Comparison of ENCODE assay signal across 8 cellular contexts in the genomic region with DNA sequence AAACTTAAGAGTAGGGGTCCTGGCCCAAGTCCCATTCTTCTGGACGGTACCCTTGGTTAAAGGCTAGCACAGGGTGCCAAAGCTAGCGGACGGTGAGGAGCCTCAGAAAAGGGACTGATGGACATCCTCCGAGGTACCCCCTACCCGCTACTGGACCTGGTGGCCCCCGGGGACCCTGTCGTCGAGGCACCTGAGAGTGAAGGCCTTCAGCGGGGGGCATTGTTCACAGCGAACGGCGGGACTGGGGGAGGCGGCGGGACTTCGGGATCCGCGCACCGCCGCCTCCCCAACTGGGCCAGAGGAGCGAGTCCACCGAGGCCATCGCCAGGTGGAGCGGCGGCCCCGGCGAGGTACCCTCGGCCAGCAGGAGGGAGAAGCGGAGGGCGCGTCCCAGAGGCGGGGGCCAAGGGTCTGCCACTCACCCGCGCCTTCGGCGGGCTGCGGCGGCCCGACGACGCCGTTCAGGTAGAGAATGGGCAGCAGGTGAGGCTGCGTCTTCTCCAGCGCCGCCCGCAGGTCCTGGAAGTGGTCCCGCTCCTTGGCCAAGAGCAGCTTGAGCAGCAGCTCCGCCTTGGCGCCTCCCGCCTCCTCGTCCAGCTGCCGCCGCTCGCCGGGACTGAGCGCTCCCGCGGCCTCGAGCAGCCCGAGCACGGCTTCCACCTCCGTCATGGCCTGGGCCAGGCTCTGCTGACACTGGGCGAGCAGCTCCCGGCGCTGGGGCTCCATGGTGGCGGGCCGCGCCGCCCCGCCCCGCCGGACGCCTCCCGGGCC. TPM values are rescaled to one million over a fixed set of nuclear protein-coding genes. Genes with fewer than 3 reads are reported as not detected.
DNase-seq lines count a peak whose midpoint lies in the region; ATAC-seq and TF ChIP-seq lines count a peak whose summit lies in the region.

No MANE protein-coding gene starts in this region.

- H3K36me3 Mint-ChIP-seq in activated CD8-positive, alpha-beta T cell treated with anti-CD3 and anti-CD28 coated beads for 36 hours (ENCODE audit: low read depth): no peaks in the 10 kb centered on the region
- peaks cover 0 to 4% (median 0%) of the 10 kb centered on the region in 3 donors for H3K36me3 Mint-ChIP-seq in naive thymus-derived CD8-positive, alpha-beta T cell

- H3K27me3 Mint-ChIP-seq in activated CD8-positive, alpha-beta T cell treated with anti-CD3 and anti-CD28 coated beads for 36 hours: peaks cover 39% of the 10 kb centered on the region
- peaks cover 26 to 75% (median 50%) of the 10 kb centered on the region in 5 donors for H3K27me3 Mint-ChIP-seq in naive thymus-derived CD8-positive, alpha-beta T cell

- 0 out of 2 replicates have a peak, but pooled peaks cover 1% of the 10 kb centered on the region for H3K36me3 ChIP-seq in BJ (ENCODE audit: control insufficient read depth, insufficient read depth, low read length)

- intact Hi-C loops in activated CD8-positive, alpha-beta T cell treated with anti-CD3 and anti-CD28 coated beads for 36 hours (cut with micrococcal nuclease): no loop called here

- H3K27ac Mint-ChIP-seq in activated CD8-positive, alpha-beta T cell treated with anti-CD3 and anti-CD28 coated beads for 36 hours: no peak overlapping the region
- no peak overlapping the region for H3K27ac Mint-ChIP-seq in naive thymus-derived CD8-positive, alpha-beta T cell

- no peaks in the 10 kb centered on the region for H3K9me3 Mint-ChIP-seq in activated CD8-positive, alpha-beta T cell treated with anti-CD3 and anti-CD28 coated beads for 36 hours
- H3K9me3 Mint-ChIP-seq in naive thymus-derived CD8-positive, alpha-beta T cell: peaks cover 0 to 2% (median 0%) of the 10 kb centered on the region in 9 donors

- TF ChIP-seq CTCF in BJ (IDR thresholded peaks at IDR 0.05; ENCODE audit: insufficient read depth, low read depth, low read length): no peak
- no peak for TF ChIP-seq CTCF in activated CD8-positive, alpha-beta T cell treated with anti-CD3 and anti-CD28 coated beads for 36 hours (IDR thresholded peaks at IDR 0.05)

- H3K4me1 Mint-ChIP-seq in activated CD8-positive, alpha-beta T cell treated with anti-CD3 and anti-CD28 coated beads for 36 hours (ENCODE audit: low read depth): peaks cover 12% of the 10 kb centered on the region
- peaks cover 4 to 15% (median 9%) of the 10 kb centered on the region in 4 donors for H3K4me1 Mint-ChIP-seq in naive thymus-derived CD8-positive, alpha-beta T cell

- peak overlapping the region; percentile 92 for H3K4me3 ChIP-seq in BJ (ENCODE audit: low read depth, low read length)

- POLR2A ChIA-PET in BJ (lab: Charles Lee): interaction anchor here (0.7 kb wide), 1 partner anchor 11 kb away, joined by 3 read pairs; no protein-coding TSS in a partner anchor
- POLR2A ChIA-PET in activated CD8-positive, alpha-beta T cell treated with anti-CD3 and anti-CD28 coated beads for 36 hours (lab: Charles Lee): no interaction called here
- POLR2A ChIA-PET in naive thymus-derived CD8-positive, alpha-beta T cell (lab: Charles Lee): no interaction called here

- ATAC-seq in GM19043 (IDR thresholded peaks at IDR 0.05; ENCODE audit: low read depth, unreplicated experiment): peak; percentile 42
- peak; percentile 58 for ATAC-seq in HG03520 (IDR thresholded peaks at IDR 0.05; ENCODE audit: unreplicated experiment)
- ATAC-seq in activated CD8-positive, alpha-beta T cell treated with anti-CD3 and anti-CD28 coated beads for 36 hours: peak; percentile 77
- ATAC-seq in naive thymus-derived CD8-positive, alpha-beta T cell: peak; percentile 49 to 52

- H3K4me3 Mint-ChIP-seq in activated CD8-positive, alpha-beta T cell treated with anti-CD3 and anti-CD28 coated beads for 36 hours: peak overlapping the region; percentile 41
- peak overlapping the region in 8 of 10 donors; percentile 29 to 83 (median 74) for H3K4me3 Mint-ChIP-seq in naive thymus-derived CD8-positive, alpha-beta T cell

- H3K27me3 ChIP-seq in BJ (ENCODE audit: control insufficient read depth, insufficient read depth, low read length): no peaks in the 10 kb centered on the region

- CTCF ChIA-PET in BJ (lab: Yijun Ruan, JAX): interaction anchor here (1.0 to 2.1 kb wide), 6 partner anchors 31 to 79 kb away, joined by 3 to 10 read pairs (median 4); no protein-coding TSS in a partner anchor
- CTCF ChIA-PET in activated CD8-positive, alpha-beta T cell treated with anti-CD3 and anti-CD28 coated beads for 36 hours (lab: Charles Lee): interaction anchor here (1.1 kb wide), 1 partner anchor 79 kb away, joined by 4 read pairs; no protein-coding TSS in a partner anchor

- DNase-seq in BJ (ENCODE audit: low read depth) (no peak), fibroblast of gingiva (ENCODE audit: low read depth) (peak; percentile 18), HuH-7 (ENCODE audit: low spot score) (no peak), NOMO-1 (lab: John Stamatoyannopoulos, UW; ENCODE audit: unreplicated experiment in 2 of 2) (no peak)
- DNase-seq in activated CD8-positive, alpha-beta T cell treated with anti-CD3 and anti-CD28 coated beads for 36 hours: peak; percentile 32
- peak in 1 of 10 donors; percentile 11 for DNase-seq in naive thymus-derived CD8-positive, alpha-beta T cell

RNA-seq across cellular contexts. Expression of a gene that starts 0.6 kb away (rescaled TPM):
- 13.4 and 21.9 TPM in 2 replicates for polyA plus RNA-seq in BJ (2011; rRNA removed)
- polyA minus RNA-seq in BJ (2011; rRNA and poly(A)+ RNA removed): 18.9 and 32.9 TPM in 2 replicates
- 1 to 10 TPM; 2.7 to 4.8 TPM for total RNA-seq in activated CD8-positive, alpha-beta T cell treated with anti-CD3 and anti-CD28 coated beads for 36 hours
- under 1 TPM; 0.30 to 0.55 TPM for total RNA-seq in naive thymus-derived CD8-positive, alpha-beta T cell
- polyA plus RNA-seq in naive thymus-derived CD8-positive, alpha-beta T cell: under 1 TPM in 2 of 3 donors, not detected in 1; 0.04 to 0.54 TPM

Comparison
In these comparisons a context has a peak if more than half of its experiments do, and no peak if none do; other contexts are left out.
1. DNase-seq: peak in activated CD8-positive, alpha-beta T cell treated with anti-CD3 and anti-CD28 coated beads for 36 hours (single experiment) and fibroblast of gingiva (single experiment); none in BJ (single experiment), HuH-7 (single experiment) and NOMO-1 (0 of 2).
2. Peak in every context shown above with its lines, with median percentiles within 50 percentile points of each other: ATAC-seq.